ENCODE assay signal across 20 cellular contexts in the genomic region with DNA sequence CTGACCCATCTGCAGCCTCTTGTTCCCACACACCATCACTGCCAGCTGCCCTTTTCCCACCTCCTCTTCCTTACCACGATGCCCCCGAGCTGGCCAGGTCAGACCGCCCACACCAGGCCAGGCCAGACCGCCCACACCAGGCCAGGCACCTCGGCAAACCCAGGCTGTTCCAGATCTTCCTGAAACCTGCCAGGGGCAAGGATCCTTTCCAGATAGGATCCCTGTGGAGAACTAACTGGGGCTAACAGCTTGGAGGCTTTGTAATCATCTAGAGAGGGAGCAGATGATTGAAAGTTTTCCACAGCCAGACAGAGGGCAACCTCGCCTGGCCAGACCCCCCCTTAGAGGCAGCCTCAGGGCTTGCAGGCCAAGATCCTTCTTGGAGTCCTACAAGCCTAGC.
"Had no signal": no experiment of that assay in that cellular context is flagged by ENCODE, and none has a peak within 500 bp of the region (broad histone marks: within the 10 kb centered on the region; RNA-seq: fewer than 3 reads in every experiment).

No MANE protein-coding gene starts in this region.

- H3K4me1 Mint-ChIP-seq: activated naive CD8-positive, alpha-beta T cell treated with anti-CD3 and anti-CD28 coated beads for 36 hours had no signal

- H3K27ac ChIP-seq: colonic mucosa, epithelial cell of prostate, heart right ventricle, lower lobe of right lung, upper lobe of left lung had no signal

- H3K27ac Mint-ChIP-seq: activated naive CD8-positive, alpha-beta T cell treated with anti-CD3 and anti-CD28 coated beads for 36 hours; activated T-cell treated with anti-CD3 and anti-CD28 coated beads, Interleukin-2, amount 50 U/mL, for 24 hours; activated T-helper 2 cell treated with anti-CD3 and anti-CD28 coated beads, Interferon-gamma antibody, Interleukin-2, Interleukin-4, amounts not matched to agents 10 μg/mL and 5 μg/mL and 100 μg/mL, durations not matched to agents 14 hours and 24 hours and 36 hours had no signal

- H3K27me3 ChIP-seq: colonic mucosa, heart right ventricle, upper lobe of left lung had no signal

- H3K4me3 Mint-ChIP-seq: activated naive CD8-positive, alpha-beta T cell treated with anti-CD3 and anti-CD28 coated beads for 36 hours; activated T-cell treated with anti-CD3 and anti-CD28 coated beads, Interleukin-2, amount 50 U/mL, for 24 hours; naive B cell had no signal

- H3K36me3 ChIP-seq: colonic mucosa, heart right ventricle, lower lobe of right lung, upper lobe of left lung had no signal

- H3K9me3 Mint-ChIP-seq: activated naive CD8-positive, alpha-beta T cell treated with anti-CD3 and anti-CD28 coated beads for 36 hours; activated T-cell treated with anti-CD3 and anti-CD28 coated beads, Interleukin-2, amount 50 U/mL, for 24 hours; activated T-helper 2 cell treated with anti-CD3 and anti-CD28 coated beads, Interferon-gamma antibody, Interleukin-2, Interleukin-4, amounts not matched to agents 10 μg/mL and 5 μg/mL and 100 μg/mL, durations not matched to agents 14 hours and 24 hours and 36 hours had no signal

- ATAC-seq: heart right ventricle; left colon; lower lobe of right lung; stimulated activated naive CD8-positive, alpha-beta T cell treated with anti-CD3 and anti-CD28 coated beads, Interleukin-15, Interleukin-2, amounts not matched to agents 100 U/mL and 50 U/mL, for 24 hours had no signal

- H3K9me3 ChIP-seq: colonic mucosa, lower lobe of right lung had no signal

- H3K4me1 ChIP-seq: colonic mucosa, heart right ventricle, lower lobe of right lung, upper lobe of left lung had no signal

- H3K4me3 ChIP-seq: colonic mucosa, heart right ventricle, lower lobe of right lung, upper lobe of left lung had no signal

- DNase-seq: activated CD4-positive, alpha-beta T cell treated with anti-CD3 and anti-CD28 coated beads for 1 hour; activated CD4-positive, alpha-beta T cell treated with anti-CD3 and anti-CD28 coated beads, Interleukin-2, amount 50 U/mL, for 4 hours; activated CD8-positive, alpha-beta memory T cell treated with anti-CD3 and anti-CD28 coated beads for 24 hours; activated CD8-positive, alpha-beta memory T cell treated with anti-CD3 and anti-CD28 coated beads, Interleukin-2, amount 50 U/mL, for 4 hours; activated naive CD4-positive, alpha-beta T cell treated with Interleukin-2 at 50 U/mL for 16 hours; activated naive CD8-positive, alpha-beta T cell treated with anti-CD3 and anti-CD28 coated beads for 36 hours; activated T-cell treated with anti-CD3 and anti-CD28 coated beads, Interleukin-2, amount 50 U/mL, for 24 hours; colonic mucosa; foreskin fibroblast; heart right ventricle; left colon; lower lobe of right lung; mesendoderm; naive B cell; stimulated activated CD4-positive, alpha-beta T cell treated with anti-CD3 and anti-CD28 coated beads, Interleukin-4, amount 100 ng/mL, for 24 hours; stimulated activated naive CD8-positive, alpha-beta T cell treated with anti-CD3 and anti-CD28 coated beads, Interleukin-15, Interleukin-2, amounts not matched to agents 100 U/mL and 50 U/mL, for 24 hours; T-helper 1 cell; upper lobe of left lung had no signal

- H3K36me3 Mint-ChIP-seq: activated naive CD8-positive, alpha-beta T cell treated with anti-CD3 and anti-CD28 coated beads for 36 hours; naive B cell had no signal

- H3K27me3 Mint-ChIP-seq: activated naive CD8-positive, alpha-beta T cell treated with anti-CD3 and anti-CD28 coated beads for 36 hours; activated T-cell treated with anti-CD3 and anti-CD28 coated beads, Interleukin-2, amount 50 U/mL, for 24 hours had no signal
